Comparison of ENCODE assay signal across 14 cellular contexts in genomic region chr2:30346475-30347169, GRCh38.
A peak's percentile ranks its signal among the peaks of the same experiment; 100 is the strongest.
DNase-seq lines count a peak whose midpoint lies in the region; ATAC-seq, FAIRE-seq and TF ChIP-seq lines count a peak whose summit lies in the region.
"Had no signal": no experiment of that assay in that cellular context is flagged by ENCODE, and none has a peak within 500 bp of the region (broad histone marks: within the 10 kb centered on the region; RNA-seq: fewer than 3 reads in every experiment).

No MANE protein-coding gene starts in this region.

- H3K4me1 ChIP-seq in GM23338 (ENCODE audit: insufficient read depth) (no peaks in the 10 kb centered on the region), sigmoid colon (peaks cover 0 to 14% (median 12%) of the 10 kb centered on the region in 4 donors)
- H3K4me1 ChIP-seq: colonic mucosa had no signal

- DNase-seq in GM23338 (ENCODE audit: low spot score), result peak; percentile 70
- peak; percentile 79 for DNase-seq in left kidney (ENCODE audit: low read depth, low spot score)
- peak; percentile 90 for DNase-seq in sigmoid colon
- no peak for DNase-seq in urothelium cell line (ENCODE audit: low spot score)
- DNase-seq in GM10266 (ENCODE audit: extremely low spot score), result no peak
- DNase-seq in NCI-H1417 (lab: John Stamatoyannopoulos, UW), result no peak
- DNase-seq: activated CD4-positive, alpha-beta T cell treated with anti-CD3 and anti-CD28 coated beads, Interleukin-2, amount 10 ng/mL, durations not matched to agents 24 days and 14 days; activated naive CD4-positive, alpha-beta T cell; colonic mucosa; NCI-H510A treated with DMSO at 0.1 percent for 48 hours had no signal

- TF ChIP-seq POLR2A in sigmoid colon (IDR thresholded peaks at IDR 0.05), result no peak

- H2AFZ ChIP-seq in GM23338, result peak overlapping the region; percentile 98

- no peak overlapping the region for H3K4me3 Mint-ChIP-seq in GM23338
- H3K4me3 Mint-ChIP-seq: activated CD4-positive, alpha-beta T cell treated with anti-CD3 and anti-CD28 coated beads, Interleukin-2, amount 10 ng/mL, durations not matched to agents 24 days and 14 days had no signal

- peak; percentile 100 for ATAC-seq in GM23338
- peak; percentile 55 for ATAC-seq in esophagus mucosa
- ATAC-seq in GM18867 (IDR thresholded peaks at IDR 0.05; ENCODE audit: unreplicated experiment), result no peak
- ATAC-seq: SK-N-SH treated with all-trans-retinoic acid at 6 μM for 48 hours had no signal

- no peak for TF ChIP-seq EP300 in sigmoid colon (IDR thresholded peaks at IDR 0.05)

- H3K27ac ChIP-seq in GM23338 (ENCODE audit: low read depth) (peak overlapping the region; percentile 12; the same call in 1 of the 2 replicates), sigmoid colon (peak overlapping the region; percentile 70 to 76 (median 72))
- H3K27ac ChIP-seq: BLaER1, colonic mucosa had no signal

- H3K36me3 ChIP-seq in GM23338 (ENCODE audit: insufficient read depth), result peaks cover 14% of the 10 kb centered on the region
- H3K36me3 ChIP-seq in sigmoid colon, result no peaks in the 10 kb centered on the region
- H3K36me3 ChIP-seq: BLaER1, colonic mucosa had no signal

- intact Hi-C loops in sigmoid colon (cut with DNase I), result no loop called here

- H3K4me3 ChIP-seq in GM23338 (no peak overlapping the region), sigmoid colon (peak overlapping the region; percentile 7 to 39 (median 38))
- H3K4me3 ChIP-seq: BLaER1, colonic mucosa had no signal

- peaks cover 20% of the 10 kb centered on the region for H3K36me3 Mint-ChIP-seq in GM23338 (ENCODE audit: low read depth)

- H3F3A ChIP-seq in GM23338 (replicated peaks; ENCODE audit: low read depth), result no peaks in the 10 kb centered on the region

- WGBS in sigmoid colon, 2 donors, result 64 to 74% methylated on average over 21 of the region's 21 CpGs

- no peaks in the 10 kb centered on the region for H3K79me2 ChIP-seq in GM23338 (replicated peaks; ENCODE audit: insufficient read depth)

- no peaks in the 10 kb centered on the region for H4K20me1 ChIP-seq in GM23338 (replicated peaks; ENCODE audit: insufficient read depth)
- H4K20me1 ChIP-seq: BLaER1 had no signal

- no peak for TF ChIP-seq CTCF in GM23338 (conservative IDR thresholded peaks at IDR 0.05; ENCODE audit: low read depth in 2 of 2)
- no peak for TF ChIP-seq CTCF in sigmoid colon (IDR thresholded peaks at IDR 0.05)
- TF ChIP-seq CTCF in GM10266 (IDR thresholded peaks at IDR 0.05; ENCODE audit: control insufficient read depth, insufficient read depth, low read depth, missing control alignments), result no peak

- H3K9me3 ChIP-seq in sigmoid colon, result no peaks in the 10 kb centered on the region
- H3K9me3 ChIP-seq: colonic mucosa had no signal

- H3K27me3 ChIP-seq in GM23338 (ENCODE audit: insufficient read depth), result no peaks in the 10 kb centered on the region
- no peaks in the 10 kb centered on the region for H3K27me3 ChIP-seq in sigmoid colon
- H3K27me3 ChIP-seq: BLaER1, colonic mucosa had no signal

- peaks cover 28% of the 10 kb centered on the region for H3K9me3 Mint-ChIP-seq in GM23338

- no peak overlapping the region for H3K4me2 ChIP-seq in GM23338
- H3K4me2 ChIP-seq: BLaER1 had no signal

- no peak for FAIRE-seq in urothelium cell line (lab: Jason Lieb, UNC)

- H3K4me1 Mint-ChIP-seq in GM23338, result peaks cover 7% of the 10 kb centered on the region; the same call in 2 of the 3 replicates

- 0 out of 2 replicates have a peak, but pooled peaks cover 2% of the 10 kb centered on the region for H3K9me2 ChIP-seq in GM23338 (ENCODE audit: insufficient read depth)

- no peak overlapping the region for H3K27ac Mint-ChIP-seq in GM23338
- H3K27ac Mint-ChIP-seq: activated CD4-positive, alpha-beta T cell treated with anti-CD3 and anti-CD28 coated beads, Interleukin-2, amount 10 ng/mL, durations not matched to agents 24 days and 14 days had no signal

- peaks cover 2% of the 10 kb centered on the region for H3K27me3 Mint-ChIP-seq in GM23338 (ENCODE audit: insufficient read depth, low read depth, poor library complexity)
- H3K27me3 Mint-ChIP-seq: activated CD4-positive, alpha-beta T cell treated with anti-CD3 and anti-CD28 coated beads, Interleukin-2, amount 10 ng/mL, durations not matched to agents 24 days and 14 days had no signal

TF ChIP-seq in GM23338, 12 proteins besides CTCF, POLR2A, EP300 and RAD21:
- no peak for TF ChIP-seq ZNF462 (CRISPR knock-in tag; IDR thresholded peaks at IDR 0.05)

Comparison
In these comparisons a context has a peak if more than half of its experiments do, and no peak if none do; other contexts are left out.
1. DNase-seq: peak in GM23338 (single experiment), left kidney (single experiment) and sigmoid colon (single experiment); none in urothelium cell line (single experiment), GM10266 (single experiment) and NCI-H1417 (0 of 3).